Comparison of ENCODE assay signal across 13 cellular contexts in the genomic region with DNA sequence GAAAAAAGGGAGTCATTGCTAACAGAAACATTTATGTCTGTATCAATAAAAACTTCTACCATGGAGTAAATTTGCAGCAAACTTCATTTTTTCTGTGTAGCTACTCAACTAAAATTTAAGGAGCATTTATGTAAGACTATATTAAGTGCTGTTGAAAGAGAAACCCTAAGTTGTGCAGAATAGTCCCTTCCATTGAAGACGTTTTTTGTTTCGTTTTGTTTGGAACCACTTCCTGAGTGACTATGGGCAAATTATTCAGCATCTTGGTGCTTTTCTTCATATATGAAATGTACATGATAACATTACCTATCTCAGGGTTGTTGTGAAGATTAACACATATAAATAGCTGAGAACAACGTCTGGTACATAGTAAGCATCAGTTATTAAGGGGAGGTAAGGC. TPM values are rescaled to one million over a fixed set of nuclear protein-coding genes. Genes with fewer than 3 reads are reported as not detected.
DNase-seq lines count a peak whose midpoint lies in the region; ATAC-seq and TF ChIP-seq lines count a peak whose summit lies in the region.
"Had no signal": no experiment of that assay in that cellular context is flagged by ENCODE, and none has a peak within 500 bp of the region (broad histone marks: within the 10 kb centered on the region; RNA-seq: fewer than 3 reads in every experiment).

No MANE protein-coding gene starts in this region.

- H3K4me3 Mint-ChIP-seq in activated naive CD8-positive, alpha-beta T cell treated with anti-CD3 and anti-CD28 coated beads for 36 hours, result no peak overlapping the region
- no peak overlapping the region for H3K4me3 Mint-ChIP-seq in activated naive CD8-positive, alpha-beta T cell treated with anti-CD3 and anti-CD28 coated beads, Interleukin-2, amount 50 U/mL, for 24 hours
- H3K4me3 Mint-ChIP-seq in progenitor cell of endocrine pancreas (ENCODE audit: low read depth), result no peak overlapping the region

- intact Hi-C loops in breast epithelium (cut with DNase I; ENCODE audit: low total_unique reads) (no loop called here), lower leg skin (cut with DNase I; ENCODE audit: low total_unique reads) (no loop called here)

- 82 to 85% methylated on average over 3 of the region's 3 CpGs for WGBS in lower leg skin, 2 donors

- no peaks in the 10 kb centered on the region for H3K4me1 ChIP-seq in breast epithelium

- peaks cover 62% of the 10 kb centered on the region for H3K36me3 Mint-ChIP-seq in activated naive CD8-positive, alpha-beta T cell treated with anti-CD3 and anti-CD28 coated beads for 36 hours
- peaks cover 67% of the 10 kb centered on the region for H3K36me3 Mint-ChIP-seq in activated naive CD8-positive, alpha-beta T cell treated with anti-CD3 and anti-CD28 coated beads, Interleukin-2, amount 50 U/mL, for 24 hours (ENCODE audit: low read depth)
- H3K36me3 Mint-ChIP-seq in progenitor cell of endocrine pancreas (ENCODE audit: insufficient read depth), result peaks cover 45% of the 10 kb centered on the region

- no peak overlapping the region for H3K4me3 ChIP-seq in breast epithelium
- H3K4me3 ChIP-seq in lower leg skin (ENCODE audit: low read depth, poor library complexity, severe bottlenecking), result no peak overlapping the region

- peaks cover 0 to 8% of the 10 kb centered on the region in 2 donors for H3K9me3 ChIP-seq in breast epithelium

- peaks cover 20% of the 10 kb centered on the region for H3K4me1 Mint-ChIP-seq in activated naive CD8-positive, alpha-beta T cell treated with anti-CD3 and anti-CD28 coated beads for 36 hours
- peaks cover 21% of the 10 kb centered on the region for H3K4me1 Mint-ChIP-seq in activated naive CD8-positive, alpha-beta T cell treated with anti-CD3 and anti-CD28 coated beads, Interleukin-2, amount 50 U/mL, for 24 hours
- no peaks in the 10 kb centered on the region for H3K4me1 Mint-ChIP-seq in progenitor cell of endocrine pancreas (ENCODE audit: low read depth)

- no peaks in the 10 kb centered on the region for H3K36me3 ChIP-seq in breast epithelium

- no peak for DNase-seq in activated naive CD8-positive, alpha-beta T cell treated with anti-CD3 and anti-CD28 coated beads for 36 hours
- DNase-seq in activated naive CD8-positive, alpha-beta T cell treated with anti-CD3 and anti-CD28 coated beads, Interleukin-2, amount 50 U/mL, for 24 hours, result no peak
- DNase-seq in breast epithelium (ENCODE audit: low spot score in 2 of 2) (no peak), lower leg skin (ENCODE audit: low spot score in 2 of 2) (no peak), progenitor cell of endocrine pancreas (ENCODE audit: low spot score, unreplicated experiment) (no peak)
- no peak for DNase-seq in activated CD4-positive, alpha-beta T cell treated with anti-CD3 and anti-CD28 coated beads for 4 hours
- DNase-seq: amniotic stem cell; naive thymus-derived CD8-positive, alpha-beta T cell; NCI-H187 treated with DMSO at 0.1 percent for 48 hours; stimulated activated CD4-positive, alpha-beta T cell treated with anti-CD3 and anti-CD28 coated beads, Interleukin-12 subunit alpha, Interleukin-12 subunit beta, amount 100 ng/mL, for 4 hours; stimulated activated naive CD4-positive, alpha-beta T cell had no signal

- peak overlapping the region; percentile 29 for H3K27ac Mint-ChIP-seq in activated naive CD8-positive, alpha-beta T cell treated with anti-CD3 and anti-CD28 coated beads for 36 hours
- H3K27ac Mint-ChIP-seq in activated naive CD8-positive, alpha-beta T cell treated with anti-CD3 and anti-CD28 coated beads, Interleukin-2, amount 50 U/mL, for 24 hours, result no peak overlapping the region
- H3K27ac Mint-ChIP-seq in progenitor cell of endocrine pancreas, result no peak overlapping the region

- no peaks in the 10 kb centered on the region for H3K27me3 Mint-ChIP-seq in activated naive CD8-positive, alpha-beta T cell treated with anti-CD3 and anti-CD28 coated beads for 36 hours
- H3K27me3 Mint-ChIP-seq in activated naive CD8-positive, alpha-beta T cell treated with anti-CD3 and anti-CD28 coated beads, Interleukin-2, amount 50 U/mL, for 24 hours, result no peaks in the 10 kb centered on the region
- no peaks in the 10 kb centered on the region for H3K27me3 Mint-ChIP-seq in progenitor cell of endocrine pancreas
- H3K27me3 Mint-ChIP-seq: naive thymus-derived CD8-positive, alpha-beta T cell had no signal

- peaks cover 13% of the 10 kb centered on the region for H3K9me3 Mint-ChIP-seq in activated naive CD8-positive, alpha-beta T cell treated with anti-CD3 and anti-CD28 coated beads for 36 hours
- peaks cover 20% of the 10 kb centered on the region for H3K9me3 Mint-ChIP-seq in activated naive CD8-positive, alpha-beta T cell treated with anti-CD3 and anti-CD28 coated beads, Interleukin-2, amount 50 U/mL, for 24 hours
- H3K9me3 Mint-ChIP-seq in progenitor cell of endocrine pancreas (ENCODE audit: low read depth), result peaks cover 22% of the 10 kb centered on the region

- TF ChIP-seq CTCF in breast epithelium (IDR thresholded peaks at IDR 0.05) (no peak), lower leg skin (IDR thresholded peaks at IDR 0.05) (no peak), progenitor cell of endocrine pancreas (IDR thresholded peaks at IDR 0.05; ENCODE audit: unreplicated experiment) (no peak)

- H3K27ac ChIP-seq in breast epithelium, result no peak overlapping the region

- H3K27me3 ChIP-seq in breast epithelium, result no peaks in the 10 kb centered on the region

- ATAC-seq in activated naive CD8-positive, alpha-beta T cell treated with anti-CD3 and anti-CD28 coated beads, Interleukin-2, amount 50 U/mL, for 24 hours, result no peak
- ATAC-seq in HG02623 (IDR thresholded peaks at IDR 0.05; ENCODE audit: unreplicated experiment) (peak; percentile 64), HG03457 (IDR thresholded peaks at IDR 0.05; ENCODE audit: unreplicated experiment) (peak; percentile 91)
- ATAC-seq: naive thymus-derived CD8-positive, alpha-beta T cell had no signal

- TF ChIP-seq POLR2A in breast epithelium (IDR thresholded peaks at IDR 0.05) (no peak), lower leg skin (IDR thresholded peaks at IDR 0.05) (no peak)

RNA-seq across cellular contexts. Expression of a gene that starts 24.3 kb away (rescaled TPM):
- 10 to 100 TPM; 35.9 to 42.6 TPM for total RNA-seq in activated naive CD8-positive, alpha-beta T cell treated with anti-CD3 and anti-CD28 coated beads for 36 hours
- total RNA-seq in breast epithelium (10 to 100 TPM; 26.6 to 37.4 (median 28.5) TPM), lower leg skin (10 to 100 TPM in 3 of 4 donors, 1 to 10 TPM in 1; 9.7 to 52.8 (median 24.0) TPM), progenitor cell of endocrine pancreas (62.9 and 64.2 TPM in 2 replicates)
